Comparison of ENCODE assay signal across 9 cellular contexts in the genomic region with DNA sequence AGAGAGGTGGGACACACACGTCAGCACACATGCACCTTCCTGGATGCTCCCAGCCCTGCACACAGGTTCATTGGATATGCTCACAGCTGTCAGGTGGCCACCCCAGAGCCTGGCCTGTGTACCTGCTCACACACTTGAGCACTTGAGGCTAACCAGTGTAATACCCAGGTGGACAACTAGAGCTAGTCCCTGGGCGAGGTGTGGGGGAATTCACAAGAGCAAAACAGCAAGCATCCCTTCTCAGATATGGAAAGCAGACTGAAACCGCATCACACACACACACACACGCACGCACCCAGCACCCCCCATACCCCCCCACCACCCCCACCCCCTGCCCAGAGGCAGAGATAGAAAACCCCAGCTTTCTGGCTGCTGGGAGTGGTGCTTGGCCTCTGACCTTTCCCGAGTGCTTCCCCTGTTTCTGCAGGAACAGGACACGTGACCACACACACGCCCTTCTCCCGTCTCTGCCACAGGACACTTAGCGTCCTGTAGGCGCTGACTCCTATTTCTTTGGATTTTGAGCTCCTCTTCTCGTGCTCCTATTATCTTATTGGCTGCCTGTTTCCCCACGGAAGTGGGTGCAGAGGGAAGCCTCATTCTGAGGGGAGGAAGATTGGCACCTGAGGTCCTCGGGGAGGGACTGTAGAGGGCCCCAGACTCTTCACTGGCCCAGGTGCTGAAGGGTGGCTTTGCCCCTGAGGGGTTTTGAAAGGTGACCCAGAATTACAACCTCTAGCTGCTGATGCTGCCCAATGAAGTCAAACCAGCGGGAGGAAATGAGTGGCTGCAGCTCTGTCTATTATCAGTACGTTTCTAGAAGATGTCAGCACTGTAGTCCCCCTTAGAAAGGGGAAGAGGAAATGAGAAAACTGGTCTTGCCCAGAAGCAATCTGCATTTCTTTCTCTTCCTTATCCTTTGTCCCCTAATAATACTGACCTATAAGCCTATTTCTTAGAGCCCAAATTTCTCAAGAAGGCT.
A peak's percentile ranks its signal among the peaks of the same experiment; 100 is the strongest.
DNase-seq lines count a peak whose midpoint lies in the region; ATAC-seq and TF ChIP-seq lines count a peak whose summit lies in the region.
"Had no signal": no experiment of that assay in that cellular context is flagged by ENCODE, and none has a peak within 500 bp of the region (broad histone marks: within the 10 kb centered on the region; RNA-seq: fewer than 3 reads in every experiment).

No MANE protein-coding gene starts in this region.

- H3K4me1 Mint-ChIP-seq in brain: peaks cover 20% of the 10 kb centered on the region

- H3K27ac ChIP-seq in thyroid gland: peak overlapping the region; percentile 39 to 69 (median 56)
- H3K27ac ChIP-seq: gastrocnemius medialis had no signal

- WGBS in thyroid gland, 2 donors: 74 to 84% methylated on average over 13 to 16 of the region's 16 CpGs

- no peaks in the 10 kb centered on the region for H3K27me3 ChIP-seq in thyroid gland
- H3K27me3 ChIP-seq: gastrocnemius medialis had no signal

- H3K4me3 Mint-ChIP-seq in brain: no peak overlapping the region

- peak in 1 of 2 donors; percentile 18 for TF ChIP-seq POLR2A in thyroid gland (IDR thresholded peaks at IDR 0.05)

- no peak overlapping the region for H3K4me3 ChIP-seq in thyroid gland (replicated peaks in 1 of 3)
- H3K4me3 ChIP-seq: gastrocnemius medialis had no signal

- H3K9me3 ChIP-seq in thyroid gland: no peaks in the 10 kb centered on the region
- H3K9me3 ChIP-seq: gastrocnemius medialis had no signal

- peak overlapping the region in 3 of 5 experiments; percentile 39 to 78 (median 44) for H3K27ac Mint-ChIP-seq in brain

- ATAC-seq in Right ventricle myocardium inferior: peak; percentile 39
- ATAC-seq in HG03175 (IDR thresholded peaks at IDR 0.05; ENCODE audit: unreplicated experiment): peak; percentile 69

- H3K4me1 ChIP-seq in thyroid gland: peaks cover 33 to 49% of the 10 kb centered on the region in 2 donors
- H3K4me1 ChIP-seq: gastrocnemius medialis had no signal

- TF ChIP-seq CTCF in brain (conservative IDR thresholded peaks at IDR 0.05) (no peak), thyroid gland (IDR thresholded peaks at IDR 0.05) (no peak)

- intact Hi-C loops in Right ventricle myocardium inferior (cut with DNase I) (loop anchor here (1.0 kb wide), 1 partner anchor 28 kb away; no protein-coding TSS in a partner anchor), cardiac septum (cut with DNase I) (no loop called here), thyroid gland (cut with DNase I) (no loop called here)

- no peaks in the 10 kb centered on the region for H3K36me3 ChIP-seq in thyroid gland

- no peak for DNase-seq in Right ventricle myocardium inferior (ENCODE audit: missing footprints)
- DNase-seq in cardiac septum (ENCODE audit: low spot score): no peak
- peak; percentile 53 to 63 for DNase-seq in thyroid gland
- no peak for DNase-seq in NCI-H1092 treated with DMSO at 0.1 percent for 48 hours (lab: John Stamatoyannopoulos, UW)
- no peak for DNase-seq in NCI-H2171 (lab: John Stamatoyannopoulos, UW)
- DNase-seq in NCI-H1436 (lab: John Stamatoyannopoulos, UW): no peak
- DNase-seq: gastrocnemius medialis had no signal

- peaks cover 9% of the 10 kb centered on the region for H3K36me3 Mint-ChIP-seq in brain

- peaks cover 3% of the 10 kb centered on the region for H3K27me3 Mint-ChIP-seq in brain

- H3K9me3 Mint-ChIP-seq in brain: peaks cover 0 to under 1% (median 0%) of the 10 kb centered on the region in 5 experiments

Comparison
In these comparisons a context has a peak if more than half of its experiments do, and no peak if none do; other contexts are left out.
1. DNase-seq: peak in thyroid gland (2 of 2); none in Right ventricle myocardium inferior (single experiment), cardiac septum (single experiment), NCI-H1092 treated with DMSO at 0.1 percent for 48 hours (single experiment), NCI-H2171 (single experiment) and NCI-H1436 (single experiment).